In genomic region chr3:184718431-184718830, GRCh38 we compare ENCODE assay signal across 12 cellular contexts.
"Had no signal": no experiment of that assay in that cellular context is flagged by ENCODE, and none has a peak within 500 bp of the region (broad histone marks: within the 10 kb centered on the region; RNA-seq: fewer than 3 reads in every experiment).

No MANE protein-coding gene starts in this region.

- H3K9me3 ChIP-seq: thyroid gland, vagina had no signal

- H3K9ac ChIP-seq: parathyroid adenoma had no signal

- H3K4me3 ChIP-seq: skin epidermis, thyroid gland, vagina had no signal

- H3K79me2 ChIP-seq: parathyroid adenoma had no signal

- H3K4me1 ChIP-seq: parathyroid adenoma had no signal

- H3K27me3 ChIP-seq: brain microvascular endothelial cell, thyroid gland, vagina had no signal

- H3K36me3 ChIP-seq: brain microvascular endothelial cell, thyroid gland, vagina had no signal

- H3K27ac ChIP-seq: brain microvascular endothelial cell, parathyroid adenoma, thyroid gland, vagina had no signal

- H2AFZ ChIP-seq: parathyroid adenoma had no signal

- ATAC-seq: esophagus mucosa, left cardiac atrium had no signal

- DNase-seq: activated gamma-delta T cell; activated T-cell treated with anti-CD3 and anti-CD28 coated beads, Interleukin-2, amount 50 U/mL, for 48 hours; brain microvascular endothelial cell; dermis blood vessel endothelial cell; immature natural killer cell; left cardiac atrium; T-helper 2 cell; thyroid gland had no signal
